Comparison of ENCODE assay signal across 1 cellular context in genomic region chr16:3171181-3171854, GRCh38.
A peak's percentile ranks its signal among the peaks of the same experiment; 100 is the strongest.
TF ChIP-seq lines count a peak whose summit lies in the region.

No MANE protein-coding gene starts in this region.

TF ChIP-seq in K562, 482 proteins besides CTCF, POLR2A, EP300 and RAD21 (continued from another document and continues in another):
- TF ChIP-seq AFF4 (CRISPR knock-in tag; IDR thresholded peaks at IDR 0.05) (no peak), ZFP30 (CRISPR knock-in tag; IDR thresholded peaks at IDR 0.05; ENCODE audit: borderline replicate concordance) (no peak), SMAD4 (CRISPR knock-in tag; conservative IDR thresholded peaks at IDR 0.05) (no peak), YY1 (IDR thresholded peaks at IDR 0.05; ENCODE audit: borderline replicate concordance in 1 of 3, control insufficient read depth in 1 of 3, extremely low read depth in 1 of 3, insufficient read depth in 3 of 3, insufficient read length in 1 of 3, insufficient replicate concordance in 2 of 3, low read depth in 1 of 3, low read length in 2 of 3) (no peak), BHLHE40 (IDR thresholded peaks at IDR 0.05; ENCODE audit: low read length) (no peak), NFRKB (IDR thresholded peaks at IDR 0.05; ENCODE audit: low read depth) (no peak), ZNF175 (CRISPR knock-in tag; IDR thresholded peaks at IDR 0.05; ENCODE audit: low read depth) (no peak), ZBTB5 (IDR thresholded peaks at IDR 0.05) (no peak), CLOCK (CRISPR knock-in tag; IDR thresholded peaks at IDR 0.05; ENCODE audit: borderline replicate concordance) (no peak), MEF2D (tag; conservative IDR thresholded peaks at IDR 0.05; ENCODE audit: low read depth) (no peak), NELFE (IDR thresholded peaks at IDR 0.05; ENCODE audit: insufficient read depth, insufficient read length) (no peak), GABPB1 (CRISPR knock-in tag; IDR thresholded peaks at IDR 0.05) (no peak), ZBED1 (IDR thresholded peaks at IDR 0.05) (no peak), E2F4 (CRISPR knock-in tag; IDR thresholded peaks at IDR 0.05; ENCODE audit: low read depth) (no peak), MTA1 (IDR thresholded peaks at IDR 0.05; ENCODE audit: borderline replicate concordance) (no peak), PTBP1 (IDR thresholded peaks at IDR 0.05; ENCODE audit: low read depth, low read length) (no peak), POLR2AphosphoS5 (IDR thresholded peaks at IDR 0.05; ENCODE audit: control insufficient read depth, insufficient read depth, low read depth, low read length) (no peak), E4F1 (CRISPR knock-in tag; IDR thresholded peaks at IDR 0.05; ENCODE audit: borderline replicate concordance) (no peak), FOXP4 (CRISPR knock-in tag; IDR thresholded peaks at IDR 0.05; ENCODE audit: borderline replicate concordance) (no peak), MTF1 (CRISPR knock-in tag; IDR thresholded peaks at IDR 0.05; ENCODE audit: borderline replicate concordance) (no peak), PHB2 (IDR thresholded peaks at IDR 0.05; ENCODE audit: low read depth) (no peak), KLF6 (CRISPR knock-in tag; IDR thresholded peaks at IDR 0.05; ENCODE audit: borderline replicate concordance) (no peak), TEAD2 (tag; IDR thresholded peaks at IDR 0.05) (no peak), NFIC (IDR thresholded peaks at IDR 0.05) (no peak), CC2D1A (IDR thresholded peaks at IDR 0.05) (no peak), ZNF584 (CRISPR knock-in tag; IDR thresholded peaks at IDR 0.05; ENCODE audit: low read depth) (no peak), ZBTB33 (CRISPR knock-in tag; IDR thresholded peaks at IDR 0.05) (0 out of 2 replicates have a peak, but pooled peaks have one; percentile 41), LEF1 (IDR thresholded peaks at IDR 0.05) (no peak), AFF1 (IDR thresholded peaks at IDR 0.05; ENCODE audit: low read depth in 1 of 2, partially characterized antibody in 2 of 2) (no peak), ZBTB1 (CRISPR knock-in tag; IDR thresholded peaks at IDR 0.05; ENCODE audit: borderline replicate concordance, low read depth) (peak; percentile 85), ZNF583 (CRISPR knock-in tag; IDR thresholded peaks at IDR 0.05) (no peak), THAP7 (CRISPR knock-in tag; IDR thresholded peaks at IDR 0.05) (no peak), TFAP4 (CRISPR knock-in tag; IDR thresholded peaks at IDR 0.05; ENCODE audit: borderline replicate concordance) (0 out of 2 replicates have a peak, but pooled peaks have one; percentile 16), TCFL5 (CRISPR knock-in tag; conservative IDR thresholded peaks at IDR 0.05) (no peak), PRPF4 (IDR thresholded peaks at IDR 0.05; ENCODE audit: insufficient read depth, low read depth, low read length, poor library complexity, severe bottlenecking) (no peak), TCF7L2 (IDR thresholded peaks at IDR 0.05; ENCODE audit: low read depth, low read length) (no peak)
